In the genomic region with DNA sequence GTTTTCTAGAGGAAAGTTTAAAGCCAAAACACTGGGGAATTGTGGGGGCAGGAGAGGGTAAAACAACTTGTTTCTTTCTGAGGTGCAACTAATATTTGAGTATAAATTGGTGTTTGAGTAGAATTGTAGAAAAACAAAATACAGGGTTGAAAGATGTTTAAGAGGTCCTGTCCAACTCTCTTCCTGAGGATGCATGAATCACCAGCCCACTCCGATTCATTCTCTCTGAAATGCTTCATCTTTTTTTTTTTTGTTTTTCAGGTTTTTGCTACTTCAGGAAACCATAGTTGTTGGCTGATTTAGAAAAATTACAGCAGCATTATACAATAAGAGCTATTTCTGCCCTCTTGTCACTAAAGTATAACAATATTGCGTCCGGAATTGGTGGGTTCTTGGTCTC, we compare ENCODE assay signal across 14 cellular contexts. TPM values are rescaled to one million over a fixed set of nuclear protein-coding genes. Genes with fewer than 3 reads are reported as not detected.
DNase-seq lines count a peak whose midpoint lies in the region; ATAC-seq and TF ChIP-seq lines count a peak whose summit lies in the region.
"Had no signal": no experiment of that assay in that cellular context is flagged by ENCODE, and none has a peak within 500 bp of the region (broad histone marks: within the 10 kb centered on the region; RNA-seq: fewer than 3 reads in every experiment).

No MANE protein-coding gene starts in this region.

- H3K36me3 ChIP-seq in heart right ventricle: no peaks in the 10 kb centered on the region
- H3K36me3 ChIP-seq in Panc1 (ENCODE audit: control insufficient read depth, insufficient read depth, low read length): no peaks in the 10 kb centered on the region
- H3K36me3 ChIP-seq: cardiac muscle cell had no signal

- peak overlapping the region in 6 of 10 donors; percentile 14 to 33 (median 27) for H3K4me3 ChIP-seq in heart right ventricle
- H3K4me3 ChIP-seq in Panc1 (ENCODE audit: low read depth in 2 of 2, low read length in 2 of 2): no peak overlapping the region
- no peak overlapping the region for H3K4me3 ChIP-seq in fibroblast of mammary gland (ENCODE audit: control insufficient read depth, low read depth, low read length)
- H3K4me3 ChIP-seq: cardiac muscle cell had no signal

- POLR2A ChIA-PET in Panc1 (lab: Charles Lee): interaction anchor here (0.6 kb wide), 1 partner anchor 94 kb away, joined by 5 read pairs; no protein-coding TSS in a partner anchor

- TF ChIP-seq CTCF in heart right ventricle (IDR thresholded peaks at IDR 0.05) (no peak), Panc1 (IDR thresholded peaks at IDR 0.05) (no peak), fibroblast of mammary gland (conservative IDR thresholded peaks at IDR 0.05; ENCODE audit: control insufficient read depth, insufficient read depth, low read depth, low read length) (no peak), type B pancreatic cell (conservative IDR thresholded peaks at IDR 0.05) (no peak), GM10266 (IDR thresholded peaks at IDR 0.05; ENCODE audit: control insufficient read depth, insufficient read depth, low read depth, missing control alignments) (no peak)

- H3K4me1 ChIP-seq in heart right ventricle (peaks cover 0 to 23% (median 13%) of the 10 kb centered on the region in 9 donors), Panc1 (ENCODE audit: control insufficient read depth, insufficient read depth, low read length) (peaks cover 23% of the 10 kb centered on the region)

- 67 to 71% methylated on average over 3 of the region's 3 CpGs for WGBS in heart right ventricle, 2 donors

- H3K27ac ChIP-seq in heart right ventricle: peak overlapping the region in 5 of 10 donors; percentile 18 to 72 (median 64)
- H3K27ac ChIP-seq in Panc1 (ENCODE audit: low read length): peak overlapping the region; percentile 86

- CTCF ChIA-PET in Panc1 (lab: Charles Lee): no interaction called here

- H3K36me3 Mint-ChIP-seq in type B pancreatic cell: no peaks in the 10 kb centered on the region
- no peaks in the 10 kb centered on the region for H3K36me3 Mint-ChIP-seq in stimulated activated memory B cell treated with anti-CD40 and anti-IgM and Interleukin-4, amounts not matched to agents 10 μg/mL and 1 μg/mL and 100 μg/mL, for 72 hours

- H3K27me3 Mint-ChIP-seq in type B pancreatic cell: no peaks in the 10 kb centered on the region
- no peaks in the 10 kb centered on the region for H3K27me3 Mint-ChIP-seq in stimulated activated memory B cell treated with anti-CD40 and anti-IgM and Interleukin-4, amounts not matched to agents 10 μg/mL and 1 μg/mL and 100 μg/mL, for 72 hours

- H3K4me1 Mint-ChIP-seq in type B pancreatic cell (ENCODE audit: unreplicated experiment): peaks cover 16% of the 10 kb centered on the region
- H3K4me1 Mint-ChIP-seq in stimulated activated memory B cell treated with anti-CD40 and anti-IgM and Interleukin-4, amounts not matched to agents 10 μg/mL and 1 μg/mL and 100 μg/mL, for 72 hours: peaks cover 7% of the 10 kb centered on the region

- peak overlapping the region; percentile 26 for H3K27ac Mint-ChIP-seq in type B pancreatic cell
- no peak overlapping the region for H3K27ac Mint-ChIP-seq in stimulated activated memory B cell treated with anti-CD40 and anti-IgM and Interleukin-4, amounts not matched to agents 10 μg/mL and 1 μg/mL and 100 μg/mL, for 72 hours

- in situ Hi-C loops in Panc1 (cut with HindIII; ENCODE audit: low pct_unique_long_range_greater_than_20kb, low sequenced_read_pairs): no loop called here

- BruUV-seq in Panc1 (replicated peaks; lab: Mats Ljungman, UMichigan): no TSS peak

- intact Hi-C loops in heart right ventricle (cut with DNase I) (loop anchor here in 1 of 10 donors (5.0 kb wide), 2 partner anchors 38 to 98 kb away; no protein-coding TSS in a partner anchor), cardiac septum (cut with DNase I) (loop anchor here (10.0 kb wide), 1 partner anchor 46 kb away; a partner anchor contains a TSS), Panc1 (cut with micrococcal nuclease; ENCODE audit: unreplicated experiment) (no loop called here)

- H3K9me3 ChIP-seq in heart right ventricle (no peaks in the 10 kb centered on the region), Panc1 (ENCODE audit: control insufficient read depth, insufficient read depth, low read depth, low read length) (no peaks in the 10 kb centered on the region)

- ATAC-seq in heart right ventricle: peak in 1 of 8 donors; percentile 37
- no peak for ATAC-seq in Panc1
- ATAC-seq in stimulated activated memory B cell treated with anti-CD40 and anti-IgM and Interleukin-4, amounts not matched to agents 10 μg/mL and 1 μg/mL and 100 μg/mL, for 72 hours: no peak
- ATAC-seq: stimulated activated naive CD8-positive, alpha-beta T cell treated with anti-CD3 and anti-CD28 coated beads, Interleukin-15, Interleukin-2, amounts not matched to agents 100 U/mL and 50 U/mL, for 24 hours had no signal

- H3K27me3 ChIP-seq in heart right ventricle: no peaks in the 10 kb centered on the region
- H3K27me3 ChIP-seq in Panc1 (ENCODE audit: control insufficient read depth, insufficient read depth, low read length): no peaks in the 10 kb centered on the region
- H3K27me3 ChIP-seq: cardiac muscle cell had no signal

- H3K9me3 Mint-ChIP-seq in type B pancreatic cell: peaks cover 10% of the 10 kb centered on the region
- H3K9me3 Mint-ChIP-seq in stimulated activated memory B cell treated with anti-CD40 and anti-IgM and Interleukin-4, amounts not matched to agents 10 μg/mL and 1 μg/mL and 100 μg/mL, for 72 hours: no peaks in the 10 kb centered on the region

- no peak overlapping the region for H3K4me3 Mint-ChIP-seq in type B pancreatic cell
- H3K4me3 Mint-ChIP-seq in stimulated activated memory B cell treated with anti-CD40 and anti-IgM and Interleukin-4, amounts not matched to agents 10 μg/mL and 1 μg/mL and 100 μg/mL, for 72 hours: no peak overlapping the region

- DNase-seq in heart right ventricle (no peak), cardiac septum (ENCODE audit: low spot score) (no peak), Panc1 (ENCODE audit: low read depth, low spot score) (no peak), fibroblast of mammary gland (ENCODE audit: low read depth) (peak; percentile 34), type B pancreatic cell (ENCODE audit: extremely low spot score, unreplicated experiment) (no peak), GM10266 (ENCODE audit: extremely low spot score) (no peak)
- DNase-seq in activated CD4-positive, alpha-beta T cell treated with anti-CD3 and anti-CD28 coated beads, Interleukin-2, amount 50 U/mL, for 1 hour: no peak
- DNase-seq: midbrain; NCI-H1092; NCI-H524; stimulated activated CD4-positive, alpha-beta T cell treated with anti-CD3 and anti-CD28 coated beads, Interleukin-2, amount 100 ng/mL, for 48 hours; stimulated activated naive CD8-positive, alpha-beta T cell treated with anti-CD3 and anti-CD28 coated beads, Interleukin-15, Interleukin-2, amounts not matched to agents 100 U/mL and 50 U/mL, for 24 hours had no signal

RNA-seq across cellular contexts. Expression of a gene that starts 42.4 kb away (rescaled TPM):
- total RNA-seq in heart right ventricle: under 1 TPM in 5 of 10 donors, not detected in 5; 0.23 to 0.67 (median 0.44) TPM
- under 1 TPM in 1 of 2 donors, not detected in 1; 0.01 TPM for polyA plus RNA-seq in heart right ventricle
- total RNA-seq in cardiac septum: 0.27 TPM
- total RNA-seq in Panc1 (2021; ENCODE audit: unreplicated experiment): 0.36 TPM
- polyA plus RNA-seq in Panc1 (2012; ENCODE audit: insufficient read length): 0.59 TPM
- total RNA-seq in type B pancreatic cell (ENCODE audit: low replicate concordance): not detected in 2 replicates
- total RNA-seq: cardiac muscle cell had no signal
- polyA plus RNA-seq: cardiac muscle cell had no signal

Comparison
In these comparisons a context has a peak if more than half of its experiments do, and no peak if none do; other contexts are left out.
1. H3K4me3 ChIP-seq: peak in heart right ventricle (6 of 10); none in Panc1 (0 of 2) and fibroblast of mammary gland (single experiment).